Comparison of ENCODE assay signal across 8 cellular contexts in genomic region chr7:99141756-99142726, GRCh38. TPM values are rescaled to one million over a fixed set of nuclear protein-coding genes. Genes with fewer than 3 reads are reported as not detected.
DNase-seq lines count a peak whose midpoint lies in the region; FAIRE-seq and TF ChIP-seq lines count a peak whose summit lies in the region.

No MANE protein-coding gene starts in this region.

- H3K4me1 ChIP-seq in neuronal stem cell (ENCODE audit: control insufficient read depth in 2 of 2, insufficient read depth in 1 of 2, low read depth in 1 of 2, low read length in 2 of 2) (peaks cover 13 to 19% of the 10 kb centered on the region in 2 donors), stomach smooth muscle (ENCODE audit: control insufficient read depth, insufficient read depth, low read length) (peaks cover 15% of the 10 kb centered on the region)

- no peak overlapping the region for H2AK5ac ChIP-seq in neuronal stem cell (ENCODE audit: low read depth, low read length)

- no peaks in the 10 kb centered on the region for H3K79me1 ChIP-seq in neuronal stem cell (ENCODE audit: low read depth, low read length)

- H3K9ac ChIP-seq in neuronal stem cell (ENCODE audit: low read depth, low read length, poor library complexity) = peak overlapping the region; percentile 81
- H3K9ac ChIP-seq in stomach smooth muscle (ENCODE audit: low read length in 2 of 2) = peak overlapping the region; percentile 77 to 87

- peaks cover 0 to 9% of the 10 kb centered on the region in 2 donors for H3K36me3 ChIP-seq in neuronal stem cell (replicated peaks in 1 of 2; ENCODE audit: control insufficient read depth in 2 of 2, insufficient read depth in 2 of 2, low read length in 2 of 2)
- H3K36me3 ChIP-seq in stomach smooth muscle (ENCODE audit: control insufficient read depth in 2 of 2, insufficient read depth in 2 of 2, low read length in 2 of 2) = no peaks in the 10 kb centered on the region

- H2BK12ac ChIP-seq in neuronal stem cell (ENCODE audit: low read length) = peak overlapping the region; percentile 5

- H2BK5ac ChIP-seq in neuronal stem cell (ENCODE audit: low read length) = peak overlapping the region; percentile 21

- H3K4me3 ChIP-seq in foreskin fibroblast (ENCODE audit: low read depth in 1 of 2, low read length in 2 of 2) = peak overlapping the region; percentile 58 to 70
- H3K4me3 ChIP-seq in neuronal stem cell (ENCODE audit: low read length in 2 of 2) = peak overlapping the region; percentile 65 to 74
- H3K4me3 ChIP-seq in stomach smooth muscle (ENCODE audit: low read length in 2 of 2) = peak overlapping the region; percentile 77 to 83

- H3K27ac ChIP-seq in neuronal stem cell (replicated peaks; ENCODE audit: low read length) (peak overlapping the region; percentile 91), stomach smooth muscle (ENCODE audit: low read length) (peak overlapping the region; percentile 84)

- DNase-seq in GM10266 (ENCODE audit: extremely low spot score) (peak; percentile 39), RCC 7860 (ENCODE audit: low spot score) (peak; percentile 88), foreskin fibroblast (peak; percentile 58 to 82), neuronal stem cell (ENCODE audit: low spot score) (peak; percentile 71), NCI-H524 treated with DMSO at 0.1 percent for 48 hours (lab: John Stamatoyannopoulos, UW) (no peak), D721Med (ENCODE audit: insufficient read length, low spot score) (no peak)
- DNase-seq in activated naive CD4-positive, alpha-beta T cell (lab: John Stamatoyannopoulos, UW) = peak; percentile 8 to 63 (median 34)

- no peak overlapping the region for H2BK15ac ChIP-seq in neuronal stem cell (ENCODE audit: low read length)

- no peaks in the 10 kb centered on the region for H3K27me3 ChIP-seq in neuronal stem cell (ENCODE audit: control insufficient read depth in 3 of 3, insufficient read depth in 3 of 3, low read depth in 1 of 3, low read length in 3 of 3)
- no peaks in the 10 kb centered on the region for H3K27me3 ChIP-seq in stomach smooth muscle (ENCODE audit: control insufficient read depth in 1 of 2, insufficient read depth in 2 of 2, low read length in 2 of 2)

- peak overlapping the region; percentile 76 for H3K18ac ChIP-seq in neuronal stem cell (ENCODE audit: low read length)

- no peak for FAIRE-seq in RCC 7860 (lab: Jason Lieb, UNC)
- no peak for FAIRE-seq in D721Med (lab: Jason Lieb, UNC)

- H4K91ac ChIP-seq in neuronal stem cell (ENCODE audit: low read depth, low read length, poor library complexity) = no peak overlapping the region

- TF ChIP-seq CTCF in GM10266 (IDR thresholded peaks at IDR 0.05; ENCODE audit: control insufficient read depth, insufficient read depth, low read depth, missing control alignments) = no peak
- TF ChIP-seq CTCF in foreskin fibroblast (IDR thresholded peaks at IDR 0.05; ENCODE audit: low read depth, low read length) = no peak
- TF ChIP-seq CTCF in D721Med (IDR thresholded peaks at IDR 0.05; ENCODE audit: insufficient read depth, missing control alignments) = no peak

- no peak overlapping the region for H3K23ac ChIP-seq in neuronal stem cell (ENCODE audit: low read depth, low read length, poor library complexity)

- H2AFZ ChIP-seq in neuronal stem cell (ENCODE audit: low read length) = peak overlapping the region; percentile 64

- no peak overlapping the region for H4K8ac ChIP-seq in neuronal stem cell (ENCODE audit: low read depth, low read length)

- peak overlapping the region; percentile 71 for H3K4me2 ChIP-seq in neuronal stem cell (ENCODE audit: insufficient read depth, low read length, poor library complexity, severe bottlenecking)

- H3K9me3 ChIP-seq in neuronal stem cell (replicated peaks in 1 of 2; ENCODE audit: control insufficient read depth in 2 of 2, insufficient read depth in 1 of 2, low read depth in 1 of 2, low read length in 2 of 2) (no peaks in the 10 kb centered on the region), stomach smooth muscle (ENCODE audit: control insufficient read depth in 2 of 2, low read length in 2 of 2) (no peaks in the 10 kb centered on the region)

- no peak overlapping the region for H3K4ac ChIP-seq in neuronal stem cell (ENCODE audit: low read length)

- no peak overlapping the region for H2BK120ac ChIP-seq in neuronal stem cell (ENCODE audit: low read depth, low read length)

- no CpG with 5 or more reads among the region's 30 CpGs for WGBS in neuronal stem cell (ENCODE audit: extremely low coverage in 2 of 2, insufficient read length in 2 of 2, insufficient replicate concordance in 1 of 2), 2 donors

- H3K14ac ChIP-seq in neuronal stem cell (ENCODE audit: low read length) = no peak overlapping the region

RNA-seq across cellular contexts. Expression of gene SMURF1, which starts 1.9 kb away (rescaled TPM):
- polyA plus RNA-seq in neuronal stem cell (2013, experiment 1 of 2) = 14.5 TPM
- 14.3 TPM for polyA plus RNA-seq in neuronal stem cell (2013, experiment 2 of 2)

Comparison
In these comparisons a context has a peak if more than half of its experiments do, and no peak if none do; other contexts are left out.
1. DNase-seq: peak in GM10266 (single experiment), RCC 7860 (single experiment), activated naive CD4-positive, alpha-beta T cell (4 of 4), foreskin fibroblast (2 of 2) and neuronal stem cell (single experiment); none in NCI-H524 treated with DMSO at 0.1 percent for 48 hours (single experiment) and D721Med (single experiment).
2. Peak in every context shown above with its lines, with median percentiles within 50 percentile points of each other: H3K4me3 ChIP-seq.